Comparison of ENCODE assay signal across 8 cellular contexts in the genomic region with DNA sequence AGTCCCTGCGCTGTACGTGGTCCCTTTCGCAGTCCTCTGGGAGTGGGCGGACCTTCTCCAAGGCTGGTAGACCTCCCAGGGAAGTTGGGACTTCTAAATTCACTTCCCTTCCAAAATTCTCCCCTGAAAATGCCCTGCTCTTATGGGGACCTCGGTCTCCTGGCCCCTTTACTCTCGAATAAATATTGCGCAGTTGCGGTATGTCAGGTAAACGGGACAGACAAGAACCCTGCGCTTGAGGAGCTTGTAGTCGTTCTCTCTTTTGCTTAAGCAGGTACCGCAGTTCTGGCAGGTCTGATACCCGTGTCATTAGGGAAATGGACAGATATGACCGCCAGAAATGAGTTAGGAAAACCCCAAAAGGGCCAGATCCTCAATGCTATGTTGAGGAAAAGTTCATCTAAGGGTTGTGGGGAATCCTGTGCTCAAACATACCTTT. TPM values are rescaled to one million over a fixed set of nuclear protein-coding genes. Genes with fewer than 3 reads are reported as not detected.
DNase-seq lines count a peak whose midpoint lies in the region; ATAC-seq and TF ChIP-seq lines count a peak whose summit lies in the region.

No MANE protein-coding gene starts in this region.

- H3K36me3 ChIP-seq in SK-N-MC (ENCODE audit: insufficient read depth, low read length) (peaks cover 39% of the 10 kb centered on the region), spleen (peaks cover 0 to 11% (median 0%) of the 10 kb centered on the region in 6 donors)

- peak; percentile 6 for ATAC-seq in foreskin keratinocyte
- no peak for ATAC-seq in GM21423 (IDR thresholded peaks at IDR 0.05; ENCODE audit: unreplicated experiment)
- ATAC-seq in HG02870 (IDR thresholded peaks at IDR 0.05; ENCODE audit: unreplicated experiment): no peak
- ATAC-seq in GM21737 (IDR thresholded peaks at IDR 0.05; ENCODE audit: unreplicated experiment): no peak

- 2 to 7% (median 4%) methylated on average over 14 of the region's 14 CpGs for WGBS in spleen, 5 donors

- H3K27ac ChIP-seq in SK-N-MC (peak overlapping the region; percentile 91), foreskin keratinocyte (peak overlapping the region; percentile 26), spleen (peak overlapping the region in 6 of 8 donors; percentile 88 to 93 (median 91))

- H3K4me1 ChIP-seq in foreskin keratinocyte (peaks cover 6% of the 10 kb centered on the region), spleen (peaks cover 4 to 19% (median 14%) of the 10 kb centered on the region in 6 donors)

- H3K4me3 ChIP-seq in SK-N-MC (peak overlapping the region; percentile 82), spleen (peak overlapping the region; percentile 39 to 73 (median 48))

- H3K9me3 ChIP-seq in SK-N-MC (ENCODE audit: low read depth, low read length) (no peaks in the 10 kb centered on the region), spleen (no peaks in the 10 kb centered on the region)

- intact Hi-C loops in spleen (cut with DNase I; ENCODE audit: low total_unique reads): no loop called here

- DNase-seq in NCI-H1092 treated with DMSO at 0.1 percent for 48 hours (lab: John Stamatoyannopoulos, UW) (peak; percentile 27), NCI-H1092 (lab: John Stamatoyannopoulos, UW) (no peak), SK-N-MC (ENCODE audit: low read depth, low spot score) (no peak), foreskin keratinocyte (peak in 1 of 2 donors; percentile 16), spleen (no peak)

- peak overlapping the region; percentile 93 for H3K9ac ChIP-seq in SK-N-MC (ENCODE audit: insufficient read length)

- TF ChIP-seq POLR2A in spleen (IDR thresholded peaks at IDR 0.05): no peak

- TF ChIP-seq CTCF in foreskin keratinocyte (conservative IDR thresholded peaks at IDR 0.05) (no peak), spleen (IDR thresholded peaks at IDR 0.05 in 8 of 11, conservative IDR thresholded peaks at IDR 0.05 in 3 of 11) (no peak)

- H3K27me3 ChIP-seq in foreskin keratinocyte (no peaks in the 10 kb centered on the region), spleen (replicated peaks in 1 of 7) (no peaks in the 10 kb centered on the region)

RNA-seq across cellular contexts. Expression of a gene that starts 0.6 kb away (rescaled TPM):
- total RNA-seq in foreskin keratinocyte (36.6 and 49.1 TPM in 2 replicates), spleen (1 to 10 TPM; 1.6 to 6.6 (median 5.0) TPM)
- polyA plus RNA-seq in foreskin keratinocyte (25.7 and 36.2 TPM in 2 replicates), spleen (1 to 10 TPM; 1.4 to 7.6 (median 2.9) TPM)

RNA-seq across cellular contexts. Expression of a gene that starts 9.2 kb away (rescaled TPM):
- total RNA-seq in foreskin keratinocyte (not detected in 2 replicates), spleen (not detected)
- polyA plus RNA-seq in foreskin keratinocyte (not detected in 2 replicates), spleen (not detected)

RNA-seq across cellular contexts. Expression of a gene that starts 35.1 kb away (rescaled TPM):
- total RNA-seq in foreskin keratinocyte: 2,270 and 2,325 TPM in 2 replicates
- 2,862 and 2,900 TPM in 2 replicates for polyA plus RNA-seq in foreskin keratinocyte
- total RNA-seq in spleen: 1,000 to 10,000 TPM; 1,626 to 2,405 (median 2,159) TPM
- 1,000 to 10,000 TPM; 4,436 to 6,194 (median 5,972) TPM for polyA plus RNA-seq in spleen

RNA-seq across cellular contexts. Expression of a gene that starts 47.8 kb away (rescaled TPM):
- total RNA-seq in foreskin keratinocyte: 0.14 TPM in 1 of 2 replicates, not detected in the other
- 0.07 and 0.08 TPM in 2 replicates for polyA plus RNA-seq in foreskin keratinocyte
- under 1 TPM in 4 of 7 donors, not detected in 3; 0.16 to 0.61 (median 0.30) TPM for total RNA-seq in spleen
- polyA plus RNA-seq in spleen: under 1 TPM; 0.32 to 0.89 (median 0.80) TPM

RNA-seq across cellular contexts. Expression of a gene that starts 60.0 kb away (rescaled TPM):
- 34.2 and 35.6 TPM in 2 replicates for total RNA-seq in foreskin keratinocyte
- 39.3 and 39.9 TPM in 2 replicates for polyA plus RNA-seq in foreskin keratinocyte
- 10 to 100 TPM; 22.0 to 51.7 (median 33.1) TPM for total RNA-seq in spleen
- 10 to 100 TPM; 14.7 to 24.6 (median 24.3) TPM for polyA plus RNA-seq in spleen

Comparison
In these comparisons a context has a peak if more than half of its experiments do, and no peak if none do; other contexts are left out.
1. H3K27ac ChIP-seq: peak in every context shown above with its lines; median percentile 91 in SK-N-MC; 91 in spleen; 26 in foreskin keratinocyte.